ENCODE assay signal across 17 cellular contexts in the genomic region with DNA sequence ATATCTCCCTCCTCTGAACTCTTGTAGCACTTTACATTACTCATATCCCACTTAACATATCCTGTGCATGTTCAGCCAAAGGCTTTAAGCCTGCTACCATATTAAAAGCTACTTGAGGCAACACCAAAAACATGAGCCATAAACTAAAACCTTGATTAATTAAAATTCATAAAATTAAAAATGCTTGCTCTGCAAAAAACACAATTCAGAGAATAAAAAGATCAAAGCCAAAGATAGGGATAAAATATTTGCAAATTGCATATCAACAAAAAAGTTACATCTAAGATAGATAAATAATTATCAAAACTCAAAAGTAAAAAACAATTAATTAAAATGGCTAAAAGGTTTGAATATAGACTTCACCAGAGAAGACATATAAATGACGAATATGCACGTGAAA.
"Had no signal": no experiment of that assay in that cellular context is flagged by ENCODE, and none has a peak within 500 bp of the region (broad histone marks: within the 10 kb centered on the region; RNA-seq: fewer than 3 reads in every experiment).

No MANE protein-coding gene starts in this region.

- H3K36me3 ChIP-seq: colonic mucosa, heart left ventricle, neutrophil, sigmoid colon, stomach had no signal

- ATAC-seq: heart left ventricle; mucosa of descending colon; naive thymus-derived CD8-positive, alpha-beta T cell; psoas muscle had no signal

- H3K27me3 ChIP-seq: colonic mucosa, heart left ventricle, neutrophil, sigmoid colon, stomach had no signal

- DNase-seq: colonic mucosa; dermis blood vessel endothelial cell; foreskin melanocyte; heart left ventricle; hippocampal formation; kidney glomerular epithelial cell; mammary epithelial cell; mucosa of descending colon; naive thymus-derived CD8-positive, alpha-beta T cell; psoas muscle; retina; sigmoid colon; stimulated activated naive CD4-positive, alpha-beta T cell; stomach; trophoblast cell had no signal

- H3K4me1 ChIP-seq: colonic mucosa, heart left ventricle, psoas muscle, sigmoid colon, stomach had no signal

- H3K4me3 ChIP-seq: colonic mucosa, heart left ventricle, mucosa of descending colon, psoas muscle, sigmoid colon, skin epidermis, stomach had no signal

- H3K27ac ChIP-seq: colonic mucosa, heart left ventricle, neutrophil, psoas muscle, sigmoid colon, skin epidermis, stomach had no signal

- H3K9me3 ChIP-seq: colonic mucosa, heart left ventricle, mucosa of descending colon, neutrophil, psoas muscle, sigmoid colon, stomach had no signal
